9 cellular contexts compared by ENCODE assay signal in genomic region chr3:175941352-175941751, GRCh38.
DNase-seq lines count a peak whose midpoint lies in the region; ATAC-seq and TF ChIP-seq lines count a peak whose summit lies in the region.
"Had no signal": no experiment of that assay in that cellular context is flagged by ENCODE, and none has a peak within 500 bp of the region (broad histone marks: within the 10 kb centered on the region; RNA-seq: fewer than 3 reads in every experiment).

No MANE protein-coding gene starts in this region.

- no peaks in the 10 kb centered on the region for H3K79me2 ChIP-seq in PC-3 (ENCODE audit: low read length)

- H4K20me1 ChIP-seq in PC-3 (ENCODE audit: low read length), result no peaks in the 10 kb centered on the region

- H3K4me1 ChIP-seq in PC-3 (ENCODE audit: insufficient read depth, low read length) (peaks cover 6% of the 10 kb centered on the region), iPS-20b (ENCODE audit: insufficient read depth, low read length) (no peaks in the 10 kb centered on the region)

- H3K27ac Mint-ChIP-seq in Calu3 (ENCODE audit: unreplicated experiment), result no peak overlapping the region
- H3K27ac Mint-ChIP-seq in natural killer cell, result no peak overlapping the region
- H3K27ac Mint-ChIP-seq: activated T-cell treated with anti-CD3 and anti-CD28 coated beads, Interleukin-2, amount 50 U/mL, for 72 hours had no signal

- no peak overlapping the region for H3K4me3 Mint-ChIP-seq in Calu3 (ENCODE audit: low read depth, unreplicated experiment)
- H3K4me3 Mint-ChIP-seq in natural killer cell, result no peak overlapping the region
- H3K4me3 Mint-ChIP-seq: activated T-cell treated with anti-CD3 and anti-CD28 coated beads, Interleukin-2, amount 50 U/mL, for 72 hours had no signal

- H3K9ac ChIP-seq in PC-3 (ENCODE audit: low read length) (no peak overlapping the region), iPS-20b (ENCODE audit: low read depth, low read length) (no peak overlapping the region)

- CTCF ChIA-PET in Calu3 (lab: Charles Lee), result interaction anchor here (1.1 to 1.6 kb wide), 2 partner anchors 489 to 1079 kb away, joined by 5 to 6 read pairs; no protein-coding TSS in a partner anchor
- CTCF ChIA-PET in PC-3 (lab: Charles Lee), result no interaction called here

- H2AFZ ChIP-seq in PC-3 (ENCODE audit: low read length), result no peak overlapping the region

- peak; percentile 84 for TF ChIP-seq CTCF in Calu3 (IDR thresholded peaks at IDR 0.05; ENCODE audit: unreplicated experiment)
- peak; percentile 58 for TF ChIP-seq CTCF in PC-3 (conservative IDR thresholded peaks at IDR 0.05; ENCODE audit: low read depth, low read length)
- TF ChIP-seq CTCF in natural killer cell (IDR thresholded peaks at IDR 0.05), result no peak

- peak; percentile 56 for DNase-seq in Calu3
- peak; percentile 82 for DNase-seq in H4 (ENCODE audit: low spot score)
- peak; percentile 61 for DNase-seq in PC-3
- DNase-seq in natural killer cell, result no peak
- DNase-seq in posterior vena cava (ENCODE audit: low spot score), result no peak
- no peak for DNase-seq in activated CD4-positive, CD25-positive, alpha-beta regulatory T cell treated with anti-CD3 and anti-CD28 coated beads, Interleukin-2, amount 50 U/mL, for 72 hours
- no peak for DNase-seq in G401 (ENCODE audit: low spot score)

- H3K36me3 ChIP-seq in PC-3 (ENCODE audit: low read depth, low read length) (no peaks in the 10 kb centered on the region), iPS-20b (ENCODE audit: insufficient read depth, low read depth, low read length) (no peaks in the 10 kb centered on the region)

- BruUV-seq in Calu3 (replicated peaks; lab: Mats Ljungman, UMichigan) (no TSS peak), PC-3 (replicated peaks; lab: Mats Ljungman, UMichigan) (no TSS peak)

- no peaks in the 10 kb centered on the region for H3K27me3 ChIP-seq in PC-3 (ENCODE audit: low read length)
- no peaks in the 10 kb centered on the region for H3K27me3 ChIP-seq in iPS-20b (ENCODE audit: insufficient read depth, low read length)

- H3K4me2 ChIP-seq in PC-3 (ENCODE audit: low read length), result no peak overlapping the region

- H3K27me3 Mint-ChIP-seq in Calu3 (ENCODE audit: unreplicated experiment), result no peaks in the 10 kb centered on the region
- no peaks in the 10 kb centered on the region for H3K27me3 Mint-ChIP-seq in natural killer cell (ENCODE audit: low read depth in 2 of 2)

- in situ Hi-C loops in G401 (cut with HindIII; ENCODE audit: low sequenced_read_pairs), result no loop called here

- H3K4me3 ChIP-seq in PC-3 (ENCODE audit: low read length), result no peak overlapping the region
- no peak overlapping the region for H3K4me3 ChIP-seq in iPS-20b (ENCODE audit: low read length)

- ATAC-seq in PC-3 (peak; percentile 31; the same call in 1 of the 2 replicates), natural killer cell (no peak)
- ATAC-seq: activated T-cell treated with anti-CD3 and anti-CD28 coated beads, Interleukin-2, amount 50 U/mL, for 72 hours had no signal

- H3K36me3 Mint-ChIP-seq in Calu3 (ENCODE audit: insufficient read depth, unreplicated experiment) (no peaks in the 10 kb centered on the region), natural killer cell (peaks cover 13% of the 10 kb centered on the region)

- no peaks in the 10 kb centered on the region for H3F3A ChIP-seq in PC-3 (ENCODE audit: low read length, unreplicated experiment)

- POLR2A ChIA-PET in PC-3 (lab: Charles Lee; ENCODE audit: unreplicated experiment), result no interaction called here

- H3K4me1 Mint-ChIP-seq in Calu3 (ENCODE audit: low read depth, unreplicated experiment) (peaks cover 9% of the 10 kb centered on the region), natural killer cell (no peaks in the 10 kb centered on the region)

- H3K9me3 ChIP-seq in PC-3 (ENCODE audit: low read length), result no peaks in the 10 kb centered on the region; the same call in 1 of the 2 replicates
- H3K9me3 ChIP-seq in iPS-20b (ENCODE audit: insufficient read depth, low read depth, low read length), result peaks cover 9% of the 10 kb centered on the region

- intact Hi-C loops in Calu3 (cut with micrococcal nuclease; ENCODE audit: unreplicated experiment), result loop anchor here (1.0 to 10.0 kb wide), 4 partner anchors 519 to 1547 kb away; no protein-coding TSS in a partner anchor
- intact Hi-C loops in PC-3 (cut with micrococcal nuclease), result no loop called here
- intact Hi-C loops in natural killer cell (cut with micrococcal nuclease), result no loop called here
- intact Hi-C loops in posterior vena cava (cut with DNase I), result no loop called here

- H3K27ac ChIP-seq in PC-3 (ENCODE audit: low read length), result no peak overlapping the region
- H3K27ac ChIP-seq in iPS-20b (ENCODE audit: low read length), result peak overlapping the region; percentile 45

- peaks cover 13% of the 10 kb centered on the region for H3K9me3 Mint-ChIP-seq in Calu3 (ENCODE audit: low read depth, unreplicated experiment)
- peaks cover 14 to 23% of the 10 kb centered on the region in 2 donors for H3K9me3 Mint-ChIP-seq in natural killer cell

- no peaks in the 10 kb centered on the region for H3K9me2 ChIP-seq in PC-3 (replicated peaks; ENCODE audit: low read length)

Comparison
In these comparisons a context has a peak if more than half of its experiments do, and no peak if none do; other contexts are left out.
1. DNase-seq: peak in Calu3 (single experiment), H4 (single experiment) and PC-3 (single experiment); none in natural killer cell (single experiment), posterior vena cava (single experiment), activated CD4-positive, CD25-positive, alpha-beta regulatory T cell treated with anti-CD3 and anti-CD28 coated beads, Interleukin-2, amount 50 U/mL, for 72 hours (single experiment) and G401 (single experiment).